27 cellular contexts compared by ENCODE assay signal in the genomic region with DNA sequence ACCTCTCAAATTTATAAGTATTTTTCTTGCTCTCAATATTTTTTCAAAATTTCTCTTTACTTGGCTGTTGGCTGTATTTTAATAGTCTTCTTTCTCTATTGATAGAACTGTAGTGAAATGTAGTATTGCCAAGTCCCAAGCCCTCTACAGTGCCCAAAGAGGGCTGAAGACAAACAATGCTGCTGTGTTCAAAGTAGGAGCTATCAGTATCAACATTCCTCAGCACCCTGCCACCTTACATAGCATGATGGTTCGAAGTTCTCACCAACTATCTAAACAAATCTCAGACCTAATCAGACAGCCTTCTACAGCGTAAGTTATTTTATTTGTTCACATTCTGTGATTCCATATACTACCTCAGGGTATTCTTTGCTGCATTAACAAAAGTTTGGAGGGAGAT.
"Had no signal": no experiment of that assay in that cellular context is flagged by ENCODE, and none has a peak within 500 bp of the region (broad histone marks: within the 10 kb centered on the region; RNA-seq: fewer than 3 reads in every experiment).

No MANE protein-coding gene starts in this region.

- H3K4me1 ChIP-seq: stomach, suprapubic skin, testis, thyroid gland, tibial artery, tibial nerve, transverse colon, upper lobe of left lung, upper lobe of right lung, uterus, vagina had no signal

- H3K27ac ChIP-seq: stomach, suprapubic skin, testis, thoracic aorta, thyroid gland, tibial artery, tibial nerve, transverse colon, upper lobe of left lung, upper lobe of right lung, uterus, vagina had no signal

- DNase-seq: stimulated activated CD4-positive, alpha-beta T cell treated with anti-CD3 and anti-CD28 coated beads, Interleukin-2, amount 100 ng/mL, for 48 hours; stimulated activated CD4-positive, alpha-beta T cell treated with anti-CD3 and anti-CD28 coated beads, Interleukin-4, amount 100 ng/mL, for 1 hour; stimulated activated CD4-positive, alpha-beta T cell treated with anti-CD3 and anti-CD28 coated beads, Interleukin-4, amount 100 ng/mL, for 24 hours; stimulated activated CD4-positive, alpha-beta T cell treated with anti-CD3 and anti-CD28 coated beads, Interleukin-4, amount 100 ng/mL, for 4 hours; stimulated activated CD8-positive, alpha-beta memory T cell treated with anti-CD3 and anti-CD28 coated beads, Interleukin-4, amount 100 ng/mL, for 48 hours; stimulated activated naive B cell treated with anti-CD40 and anti-IgM and Interleukin-4, amounts not matched to agents 10 μg/mL and 1 μg/mL and 100 μg/mL, for 72 hours; stimulated activated naive CD4-positive, alpha-beta T cell; stimulated activated naive CD4-positive, alpha-beta T cell treated with Interleukin-2 at 50 U/mL for 16 hours; stimulated activated naive CD8-positive, alpha-beta T cell treated with anti-CD3 and anti-CD28 coated beads, Interleukin-15, amount 100 ng/mL, for 72 hours; stimulated activated naive CD8-positive, alpha-beta T cell treated with anti-CD3 and anti-CD28 coated beads, Interleukin-15, Interleukin-2, amounts not matched to agents 100 U/mL and 50 U/mL, for 24 hours; stomach; substantia nigra; testis; thyroid gland; tibial artery; transverse colon; trophoblast cell; upper lobe of left lung; upper lobe of right lung; uterus had no signal

- H3K36me3 ChIP-seq: uterus had no signal

- ATAC-seq: stimulated activated effector memory CD8-positive, alpha-beta T cell treated with anti-CD3 and anti-CD28 coated beads, Interleukin-12 subunit alpha, Interleukin-12 subunit beta, amount 100 ng/mL, for 72 hours; stimulated activated memory B cell treated with anti-CD40 and anti-IgM and Interleukin-4, amounts not matched to agents 10 μg/mL and 1 μg/mL and 100 μg/mL, for 72 hours; stimulated activated naive B cell treated with anti-CD40 and anti-IgM and Interleukin-4, amounts not matched to agents 10 μg/mL and 1 μg/mL and 100 μg/mL, for 72 hours; stimulated activated naive CD8-positive, alpha-beta T cell treated with anti-CD3 and anti-CD28 coated beads, Interleukin-15, amount 100 ng/mL, for 72 hours; stimulated activated naive CD8-positive, alpha-beta T cell treated with anti-CD3 and anti-CD28 coated beads, Interleukin-15, Interleukin-2, amounts not matched to agents 100 U/mL and 50 U/mL, for 24 hours; upper lobe of right lung had no signal

- H3K9me3 ChIP-seq: stomach, suprapubic skin, testis, thoracic aorta, thyroid gland, tibial artery, tibial nerve, transverse colon, upper lobe of left lung, upper lobe of right lung, uterus, vagina had no signal

- H3K4me3 ChIP-seq: stomach, suprapubic skin, testis, thoracic aorta, thyroid gland, tibial artery, tibial nerve, transverse colon, upper lobe of left lung, upper lobe of right lung, uterus, vagina had no signal

- H3K27me3 ChIP-seq: stomach, suprapubic skin, testis, thyroid gland, tibial artery, tibial nerve, transverse colon, upper lobe of left lung, upper lobe of right lung, uterus, vagina had no signal

- FAIRE-seq: urothelium cell line had no signal
